6 cellular contexts compared by ENCODE assay signal in genomic region chrX:145563159-145563558, GRCh38.
"Had no signal": no experiment of that assay in that cellular context is flagged by ENCODE, and none has a peak within 500 bp of the region (broad histone marks: within the 10 kb centered on the region; RNA-seq: fewer than 3 reads in every experiment).

No MANE protein-coding gene starts in this region.

- H3K4me2 ChIP-seq: GM23338 had no signal

- H3K27ac ChIP-seq: HL-60 had no signal

- ATAC-seq: GM23338, K562 had no signal

- H3K4me1 Mint-ChIP-seq: GM23338 had no signal

- DNase-seq: H9, HCEC 1CT, IMR-90 had no signal

- H3K4me3 ChIP-seq: GM23338, K562 had no signal

- H3K27ac Mint-ChIP-seq: GM23338, H9 had no signal

- H2AFZ ChIP-seq: GM23338 had no signal

- H3K4me3 Mint-ChIP-seq: GM23338, H9 had no signal
